Comparison of ENCODE assay signal across 16 cellular contexts in genomic region chr20:53371216-53371615, GRCh38.
A peak's percentile ranks its signal among the peaks of the same experiment; 100 is the strongest.
DNase-seq lines count a peak whose midpoint lies in the region; ATAC-seq and TF ChIP-seq lines count a peak whose summit lies in the region.
"Had no signal": no experiment of that assay in that cellular context is flagged by ENCODE, and none has a peak within 500 bp of the region (broad histone marks: within the 10 kb centered on the region; RNA-seq: fewer than 3 reads in every experiment).

No MANE protein-coding gene starts in this region.

- H3K4me2 ChIP-seq in Loucy (ENCODE audit: low read depth, low read length, poor library complexity, severe bottlenecking), result peak overlapping the region; percentile 67

- H4K20me1 ChIP-seq in Loucy (ENCODE audit: insufficient read depth, low read length, poor library complexity, severe bottlenecking), result no peaks in the 10 kb centered on the region

- H3K9me2 ChIP-seq in Loucy (replicated peaks; ENCODE audit: low read depth, low read length), result no peaks in the 10 kb centered on the region

- H2AFZ ChIP-seq in Loucy (ENCODE audit: low read length), result peak overlapping the region; percentile 74

- TF ChIP-seq CTCF in Loucy (conservative IDR thresholded peaks at IDR 0.05; ENCODE audit: low read length) (no peak), fibroblast of villous mesenchyme (IDR thresholded peaks at IDR 0.05; ENCODE audit: insufficient read depth, low read depth, low read length) (no peak), nephron progenitor cell (IDR thresholded peaks at IDR 0.05) (no peak)

- peaks cover 36% of the 10 kb centered on the region for H3K4me1 Mint-ChIP-seq in nephron progenitor cell
- H3K4me1 Mint-ChIP-seq: CD4-positive, CD25-positive, alpha-beta regulatory T cell had no signal

- H3K27me3 ChIP-seq in Loucy (ENCODE audit: insufficient read depth, low read length, poor library complexity, severe bottlenecking), result no peaks in the 10 kb centered on the region
- H3K27me3 ChIP-seq: BE2C had no signal

- no peak overlapping the region for H3K9ac ChIP-seq in Loucy (ENCODE audit: low read depth, low read length, poor library complexity, severe bottlenecking)

- H3K4me1 ChIP-seq in Loucy (ENCODE audit: insufficient read depth, low read length, poor library complexity, severe bottlenecking), result peaks cover 14% of the 10 kb centered on the region
- H3K4me1 ChIP-seq: BE2C, HAP-1 had no signal

- H3K4me3 Mint-ChIP-seq in nephron progenitor cell, result no peak overlapping the region
- H3K4me3 Mint-ChIP-seq: CD4-positive, CD25-positive, alpha-beta regulatory T cell; CD8-positive, alpha-beta memory T cell had no signal

- DNase-seq in fibroblast of villous mesenchyme (ENCODE audit: low read depth), result peak; percentile 20
- DNase-seq in nephron progenitor cell, result no peak
- DNase-seq in NCI-H2029 (lab: John Stamatoyannopoulos, UW), result no peak
- no peak for DNase-seq in activated CD4-positive, alpha-beta T cell treated with anti-CD3 and anti-CD28 coated beads for 48 hours
- DNase-seq: ACHN; BE2C; C1 segment of cervical spinal cord; CD4-positive, CD25-positive, alpha-beta regulatory T cell; CD8-positive, alpha-beta memory T cell; COR-L47; DMS 273 treated with DMSO at 0.1 percent for 48 hours; DMS53; IMR-90 had no signal

- H3K27ac Mint-ChIP-seq in nephron progenitor cell, result peak overlapping the region; percentile 94
- H3K27ac Mint-ChIP-seq: CD4-positive, CD25-positive, alpha-beta regulatory T cell; CD8-positive, alpha-beta memory T cell had no signal

- H3K4me3 ChIP-seq in Loucy (ENCODE audit: low read length, poor library complexity, severe bottlenecking) (peak overlapping the region; percentile 42), fibroblast of villous mesenchyme (ENCODE audit: low read depth, low read length) (no peak overlapping the region)
- H3K4me3 ChIP-seq: HAP-1 had no signal

- no peaks in the 10 kb centered on the region for H3K36me3 ChIP-seq in Loucy (ENCODE audit: insufficient read depth, low read length)
- H3K36me3 ChIP-seq: BE2C, HAP-1 had no signal

- H3K27me3 Mint-ChIP-seq in nephron progenitor cell (ENCODE audit: low read depth, poor library complexity), result peaks cover 4% of the 10 kb centered on the region
- H3K27me3 Mint-ChIP-seq: CD4-positive, CD25-positive, alpha-beta regulatory T cell had no signal

- no peaks in the 10 kb centered on the region for H3K79me2 ChIP-seq in Loucy (ENCODE audit: insufficient read depth, low read length)

- peaks cover 37% of the 10 kb centered on the region for H3K36me3 Mint-ChIP-seq in nephron progenitor cell (ENCODE audit: low read depth)
- H3K36me3 Mint-ChIP-seq: CD4-positive, CD25-positive, alpha-beta regulatory T cell had no signal

- no peaks in the 10 kb centered on the region for H3F3A ChIP-seq in Loucy (ENCODE audit: low read depth)

- H3K9me3 Mint-ChIP-seq in nephron progenitor cell, result peaks cover 3% of the 10 kb centered on the region
- H3K9me3 Mint-ChIP-seq: CD4-positive, CD25-positive, alpha-beta regulatory T cell; CD8-positive, alpha-beta memory T cell had no signal

- no peaks in the 10 kb centered on the region for H3K9me3 ChIP-seq in Loucy (ENCODE audit: insufficient read depth, low read depth, low read length)
- H3K9me3 ChIP-seq: BE2C, HAP-1 had no signal

- ATAC-seq in HG03135 (IDR thresholded peaks at IDR 0.05; ENCODE audit: unreplicated experiment), result no peak
